17 cellular contexts compared by ENCODE assay signal in the genomic region with DNA sequence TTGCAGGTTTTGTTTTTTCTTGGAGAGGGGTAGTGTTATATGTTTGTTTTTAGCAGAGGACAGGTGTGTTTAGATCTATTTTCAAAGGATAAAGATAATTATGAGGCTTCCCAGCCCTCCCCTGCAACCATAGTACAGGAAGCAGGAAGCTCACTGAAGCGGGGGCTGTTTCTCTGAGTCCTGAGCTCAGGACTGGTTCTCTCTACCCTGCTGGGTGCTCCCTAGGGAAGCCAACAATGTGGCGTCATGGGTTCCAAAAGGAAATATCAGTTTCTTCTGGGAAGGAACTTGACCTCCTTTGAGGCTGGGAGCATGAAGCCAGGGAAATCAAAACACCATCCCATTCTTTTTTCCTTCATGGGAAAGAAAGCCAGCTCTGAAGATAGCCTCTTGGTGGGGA.
DNase-seq lines count a peak whose midpoint lies in the region; ATAC-seq and TF ChIP-seq lines count a peak whose summit lies in the region.
"Had no signal": no experiment of that assay in that cellular context is flagged by ENCODE, and none has a peak within 500 bp of the region (broad histone marks: within the 10 kb centered on the region; RNA-seq: fewer than 3 reads in every experiment).

No MANE protein-coding gene starts in this region.

- H3K4me1 Mint-ChIP-seq in Caco-2 (ENCODE audit: low read depth, unreplicated experiment) (peaks cover 14% of the 10 kb centered on the region), WTC11 (peaks cover 26% of the 10 kb centered on the region)

- H3K36me3 Mint-ChIP-seq in Caco-2 (ENCODE audit: insufficient read depth, unreplicated experiment): peaks cover 77% of the 10 kb centered on the region
- no peaks in the 10 kb centered on the region for H3K36me3 Mint-ChIP-seq in WTC11
- H3K36me3 Mint-ChIP-seq: naive thymus-derived CD8-positive, alpha-beta T cell had no signal

- peak overlapping the region; percentile 23 for H3K27ac Mint-ChIP-seq in Caco-2 (ENCODE audit: unreplicated experiment)
- no peak overlapping the region for H3K27ac Mint-ChIP-seq in WTC11
- H3K27ac Mint-ChIP-seq: dendritic cell treated with granulocyte-macrophage colony-stimulating factor and Interleukin-4, amounts not matched to agents 40 ng/mL and 50 ng/mL, for 4 days; T-helper 2 cell treated with Interferon-gamma antibody and Interleukin-4, amounts not matched to agents 5 μg/mL and 100 μg/mL, for 36 hours had no signal

- intact Hi-C loops in Caco-2 (cut with micrococcal nuclease; ENCODE audit: unreplicated experiment) (no loop called here), right cardiac atrium (cut with DNase I) (loop anchor here in 1 of 4 donors (10.0 kb wide), 1 partner anchor 111 kb away; no protein-coding TSS in a partner anchor)

- H3K9me3 Mint-ChIP-seq in Caco-2 (ENCODE audit: unreplicated experiment): no peaks in the 10 kb centered on the region
- peaks cover 3% of the 10 kb centered on the region; the same call in 1 of the 2 replicates for H3K9me3 Mint-ChIP-seq in WTC11
- H3K9me3 Mint-ChIP-seq: dendritic cell treated with granulocyte-macrophage colony-stimulating factor and Interleukin-4, amounts not matched to agents 40 ng/mL and 50 ng/mL, for 4 days; naive thymus-derived CD8-positive, alpha-beta T cell; T-helper 2 cell treated with Interferon-gamma antibody and Interleukin-4, amounts not matched to agents 5 μg/mL and 100 μg/mL, for 36 hours had no signal

- POLR2A ChIA-PET in Caco-2 (lab: Charles Lee) (no interaction called here), WTC11 (lab: Charles Lee) (no interaction called here)

- H3K9me3 ChIP-seq in Caco-2 (no peaks in the 10 kb centered on the region), right cardiac atrium (ENCODE audit: control insufficient read depth, low read length) (no peaks in the 10 kb centered on the region)
- H3K9me3 ChIP-seq: SJSA1 had no signal

- CTCF ChIA-PET in Caco-2 (lab: Charles Lee) (no interaction called here), WTC11 (lab: Charles Lee) (interaction anchor here (0.7 to 0.8 kb wide), 2 partner anchors 9 to 77 kb away, joined by 3 read pairs; no protein-coding TSS in a partner anchor)

- no peak overlapping the region for H3K4me3 Mint-ChIP-seq in Caco-2 (ENCODE audit: unreplicated experiment)
- H3K4me3 Mint-ChIP-seq in WTC11: no peak overlapping the region
- H3K4me3 Mint-ChIP-seq: dendritic cell treated with granulocyte-macrophage colony-stimulating factor and Interleukin-4, amounts not matched to agents 40 ng/mL and 50 ng/mL, for 4 days; naive thymus-derived CD8-positive, alpha-beta T cell; T-helper 2 cell treated with Interferon-gamma antibody and Interleukin-4, amounts not matched to agents 5 μg/mL and 100 μg/mL, for 36 hours had no signal

- DNase-seq in Caco-2 (no peak), DMS53 treated with DMSO at 0.1 percent for 48 hours (lab: John Stamatoyannopoulos, UW; ENCODE audit: unreplicated experiment) (peak; percentile 17), WTC11 (ENCODE audit: low spot score) (no peak), right cardiac atrium (peak in 2 of 3 donors; percentile 41 to 57), cortex of kidney (lab: John Stamatoyannopoulos, UW) (no peak)
- no peak for DNase-seq in NK-92 treated with Interleukin-12 subunit alpha and Interleukin-12 subunit beta, amount 100 ng/mL, for 24 hours (lab: John Stamatoyannopoulos, UW)
- DNase-seq: activated naive CD4-positive, alpha-beta T cell treated with Interleukin-2 at 50 U/mL for 16 hours; DMS79; naive thymus-derived CD8-positive, alpha-beta T cell; NCI-H1092; small intestine had no signal

- H3K27ac ChIP-seq in right cardiac atrium (ENCODE audit: low read length): no peak overlapping the region
- H3K27ac ChIP-seq: epithelial cell of prostate, SJSA1 had no signal

- no peaks in the 10 kb centered on the region for H3K36me3 ChIP-seq in Caco-2 (ENCODE audit: control insufficient read depth, insufficient read depth, low read length)

- TF ChIP-seq CTCF in Caco-2 (IDR thresholded peaks at IDR 0.05; ENCODE audit: insufficient read depth in 1 of 2, low read depth in 1 of 2, low read length in 1 of 2, severe bottlenecking in 1 of 2, unreplicated experiment in 1 of 2) (no peak), WTC11 (IDR thresholded peaks at IDR 0.05) (no peak)

- no peaks in the 10 kb centered on the region for H3K27me3 Mint-ChIP-seq in Caco-2 (ENCODE audit: insufficient read depth, unreplicated experiment)
- no peaks in the 10 kb centered on the region for H3K27me3 Mint-ChIP-seq in WTC11 (ENCODE audit: low read depth)

- 35% methylated on average over 2 of the region's 2 CpGs for WGBS in right cardiac atrium

- no peak overlapping the region for H3K4me3 ChIP-seq in Caco-2 (ENCODE audit: low read depth, low read length)
- no peak overlapping the region for H3K4me3 ChIP-seq in right cardiac atrium (ENCODE audit: low read length)
- H3K4me3 ChIP-seq: SJSA1 had no signal

- ATAC-seq in WTC11 (no peak; the same call in 1 of the 2 replicates), right cardiac atrium (peak; percentile 19 to 79), HG02798 (IDR thresholded peaks at IDR 0.05; ENCODE audit: poor library complexity, unreplicated experiment) (no peak)
- ATAC-seq: activated CD4-positive, CD25-positive, alpha-beta regulatory T cell treated with anti-CD3 and anti-CD28 coated beads, Interleukin-2, amount 50 U/mL, for 24 hours; naive thymus-derived CD8-positive, alpha-beta T cell had no signal

- H3K4me1 ChIP-seq in Caco-2: 0 out of 2 replicates have a peak, but pooled peaks cover 3% of the 10 kb centered on the region
- no peaks in the 10 kb centered on the region for H3K4me1 ChIP-seq in right cardiac atrium (ENCODE audit: control insufficient read depth, insufficient read depth, low read length)
- H3K4me1 ChIP-seq: SJSA1 had no signal

- H3K27me3 ChIP-seq in Caco-2 (replicated peaks; ENCODE audit: control insufficient read depth, insufficient read depth, low read length): no peaks in the 10 kb centered on the region
- no peaks in the 10 kb centered on the region for H3K27me3 ChIP-seq in right cardiac atrium (ENCODE audit: control insufficient read depth, insufficient read depth)
- H3K27me3 ChIP-seq: SJSA1 had no signal

- BruUV-seq in Caco-2 (replicated peaks; lab: Mats Ljungman, UMichigan): no TSS peak

TF ChIP-seq in WTC11, 78 proteins besides CTCF, POLR2A, EP300 and RAD21:
- peak; percentile 50; the same call in 1 of the 2 replicates for TF ChIP-seq ZNF423 (CRISPR knock-in tag; IDR thresholded peaks at IDR 0.05)
- TF ChIP-seq IRF1 (CRISPR knock-in tag; IDR thresholded peaks at IDR 0.05): no peak

Comparison
In these comparisons a context has a peak if more than half of its experiments do, and no peak if none do; other contexts are left out.
1. DNase-seq: peak in DMS53 treated with DMSO at 0.1 percent for 48 hours (single experiment) and right cardiac atrium (2 of 3); none in Caco-2 (0 of 2), WTC11 (single experiment), NK-92 treated with Interleukin-12 subunit alpha and Interleukin-12 subunit beta, amount 100 ng/mL, for 24 hours (single experiment) and cortex of kidney (single experiment).
2. ATAC-seq: peak in right cardiac atrium (2 of 2); none in WTC11 (single experiment) and HG02798 (single experiment).